ENCODE assay signal across 8 cellular contexts in the genomic region with DNA sequence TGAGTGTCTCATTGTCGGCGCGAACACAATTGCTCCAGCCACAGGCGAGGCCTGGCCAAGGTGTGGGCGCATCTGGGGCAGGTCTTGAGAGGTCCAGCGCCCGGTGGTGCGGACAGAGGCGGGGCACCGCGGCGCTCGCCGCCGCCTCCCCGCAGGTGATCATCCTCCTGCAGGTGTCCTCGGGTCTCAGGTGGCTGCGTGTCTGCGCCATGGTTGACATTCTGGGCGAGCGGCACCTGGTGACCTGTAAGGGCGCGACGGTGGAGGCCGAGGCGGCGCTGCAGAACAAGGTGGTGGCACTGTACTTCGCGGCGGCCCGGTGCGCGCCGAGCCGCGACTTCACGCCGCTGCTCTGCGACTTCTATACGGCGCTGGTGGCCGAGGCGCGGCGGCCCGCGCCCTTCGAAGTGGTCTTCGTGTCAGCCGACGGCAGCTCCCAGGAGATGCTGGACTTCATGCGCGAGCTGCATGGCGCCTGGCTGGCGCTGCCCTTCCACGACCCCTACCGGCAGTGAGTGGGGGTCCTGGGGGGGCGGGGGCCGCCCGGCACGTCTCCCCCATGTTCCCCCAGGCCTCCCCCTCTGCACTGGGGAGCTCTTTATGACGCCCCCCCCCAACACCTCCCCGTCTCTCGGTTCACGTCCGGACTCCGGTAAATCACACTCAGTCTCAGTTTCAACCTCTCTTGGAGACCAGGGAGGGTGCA. TPM values are rescaled to one million over a fixed set of nuclear protein-coding genes. Genes with fewer than 3 reads are reported as not detected.
DNase-seq lines count a peak whose midpoint lies in the region; ATAC-seq and TF ChIP-seq lines count a peak whose summit lies in the region.

No MANE protein-coding gene starts in this region.

- TF ChIP-seq EP300 in esophagus muscularis mucosa (IDR thresholded peaks at IDR 0.05): no peak

- H3K27me3 ChIP-seq in esophagus muscularis mucosa (peaks cover 0 to 4% (median 0%) of the 10 kb centered on the region in 4 donors), osteoblast (ENCODE audit: insufficient read depth, low read length) (no peaks in the 10 kb centered on the region), adrenal gland (peaks cover 5% of the 10 kb centered on the region)

- DNase-seq in ELR (ENCODE audit: low read depth): peak; percentile 27
- DNase-seq in esophagus muscularis mucosa (ENCODE audit: extremely low spot score): no peak
- peak; percentile 78 for DNase-seq in osteoblast (ENCODE audit: insufficient read length, low spot score, missing footprints)
- DNase-seq in putamen (ENCODE audit: low spot score): no peak
- no peak for DNase-seq in dedifferentiated amniotic fluid mesenchymal stem cell (ENCODE audit: extremely low spot score)
- no peak for DNase-seq in adrenal gland
- DNase-seq in activated CD8-positive, alpha-beta memory T cell treated with anti-CD3 and anti-CD28 coated beads, Interleukin-2, amount 50 U/mL, for 4 hours: no peak

- H3K4me3 ChIP-seq in esophagus muscularis mucosa (peak overlapping the region; percentile 61 to 73 (median 62)), osteoblast (ENCODE audit: insufficient read depth, low read length) (peak overlapping the region; percentile 80), adrenal gland (peak overlapping the region in 2 of 4 donors; percentile 29 to 43)

- H3K36me3 ChIP-seq in esophagus muscularis mucosa: no peaks in the 10 kb centered on the region
- H3K36me3 ChIP-seq in osteoblast (ENCODE audit: insufficient read depth, low read length): peaks cover 12% of the 10 kb centered on the region
- no peaks in the 10 kb centered on the region for H3K36me3 ChIP-seq in adrenal gland (replicated peaks in 1 of 2)

- H3K4me2 ChIP-seq in osteoblast (ENCODE audit: insufficient read depth, low read length): peak overlapping the region; percentile 89

- H3K9me3 ChIP-seq in esophagus muscularis mucosa: no peaks in the 10 kb centered on the region
- H3K9me3 ChIP-seq in osteoblast (ENCODE audit: low read depth, low read length): no peaks in the 10 kb centered on the region
- no peaks in the 10 kb centered on the region for H3K9me3 ChIP-seq in adrenal gland (replicated peaks in 1 of 3)

- H2AFZ ChIP-seq in osteoblast (ENCODE audit: low read length): peak overlapping the region; percentile 73

- peaks cover 55% of the 10 kb centered on the region for H3K79me2 ChIP-seq in osteoblast (ENCODE audit: insufficient read depth, low read length)

- peaks cover 9% of the 10 kb centered on the region for H4K20me1 ChIP-seq in osteoblast (ENCODE audit: insufficient read depth, low read length)

- WGBS in esophagus muscularis mucosa: 4% methylated on average over 19 of the region's 67 CpGs
- WGBS in adrenal gland, 4 donors: 0 to 5% (median 3%) methylated on average over 7 to 67 of the region's 67 CpGs

- H3K27ac ChIP-seq in esophagus muscularis mucosa (replicated peaks in 1 of 4): peak overlapping the region; percentile 75 to 92 (median 84)
- peak overlapping the region; percentile 92 for H3K27ac ChIP-seq in osteoblast (ENCODE audit: low read depth, low read length)
- peak overlapping the region in 1 of 5 donors; percentile 91 for H3K27ac ChIP-seq in adrenal gland

- H3K4me1 ChIP-seq in esophagus muscularis mucosa: peaks cover 11 to 55% (median 28%) of the 10 kb centered on the region in 4 donors
- peaks cover 44% of the 10 kb centered on the region for H3K4me1 ChIP-seq in osteoblast (ENCODE audit: insufficient read depth, low read length)
- H3K4me1 ChIP-seq in adrenal gland (replicated peaks in 1 of 2): peaks cover 6 to 9% of the 10 kb centered on the region in 2 donors

- no peak for TF ChIP-seq POLR2A in esophagus muscularis mucosa (IDR thresholded peaks at IDR 0.05; ENCODE audit: low read depth)
- no peak for TF ChIP-seq POLR2A in adrenal gland (IDR thresholded peaks at IDR 0.05)

- intact Hi-C loops in esophagus muscularis mucosa (cut with DNase I) (no loop called here), adrenal gland (cut with DNase I) (no loop called here)

- ATAC-seq in SK-N-SH treated with all-trans-retinoic acid at 6 μM for 48 hours: peak; percentile 42

- TF ChIP-seq CTCF in esophagus muscularis mucosa (IDR thresholded peaks at IDR 0.05) (no peak), osteoblast (IDR thresholded peaks at IDR 0.05; ENCODE audit: extremely low read depth, low read depth, low read length) (no peak), adrenal gland (IDR thresholded peaks at IDR 0.05) (no peak)

TF ChIP-seq in SK-N-SH treated with all-trans-retinoic acid at 6 μM for 48 hours, 23 proteins besides CTCF, POLR2A, EP300 and RAD21:
- TF ChIP-seq, protein P1, sequence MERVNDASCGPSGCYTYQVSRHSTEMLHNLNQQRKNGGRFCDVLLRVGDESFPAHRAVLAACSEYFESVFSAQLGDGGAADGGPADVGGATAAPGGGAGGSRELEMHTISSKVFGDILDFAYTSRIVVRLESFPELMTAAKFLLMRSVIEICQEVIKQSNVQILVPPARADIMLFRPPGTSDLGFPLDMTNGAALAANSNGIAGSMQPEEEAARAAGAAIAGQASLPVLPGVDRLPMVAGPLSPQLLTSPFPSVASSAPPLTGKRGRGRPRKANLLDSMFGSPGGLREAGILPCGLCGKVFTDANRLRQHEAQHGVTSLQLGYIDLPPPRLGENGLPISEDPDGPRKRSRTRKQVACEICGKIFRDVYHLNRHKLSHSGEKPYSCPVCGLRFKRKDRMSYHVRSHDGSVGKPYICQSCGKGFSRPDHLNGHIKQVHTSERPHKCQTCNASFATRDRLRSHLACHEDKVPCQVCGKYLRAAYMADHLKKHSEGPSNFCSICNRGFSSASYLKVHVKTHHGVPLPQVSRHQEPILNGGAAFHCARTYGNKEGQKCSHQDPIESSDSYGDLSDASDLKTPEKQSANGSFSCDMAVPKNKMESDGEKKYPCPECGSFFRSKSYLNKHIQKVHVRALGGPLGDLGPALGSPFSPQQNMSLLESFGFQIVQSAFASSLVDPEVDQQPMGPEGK (CRISPR knock-in tag; IDR thresholded peaks at IDR 0.05; ENCODE audit: borderline replicate concordance): no peak
- TF ChIP-seq GLIS3 (CRISPR knock-in tag; IDR thresholded peaks at IDR 0.05) (no peak), ZNF8 (CRISPR knock-in tag; IDR thresholded peaks at IDR 0.05) (no peak)
TF ChIP-seq in SK-N-SH treated with all-trans-retinoic acid at 6 μM for 48 hours: peak in this region for 0.

RNA-seq across cellular contexts. Expression of a gene that starts 0.4 kb away (rescaled TPM):
- total RNA-seq in esophagus muscularis mucosa (1 to 10 TPM in 3 of 4 donors, under 1 TPM in 1; 0.83 to 4.5 (median 1.3) TPM), osteoblast (3.3 and 7.4 TPM in 2 replicates), adrenal gland (under 1 TPM in 1 of 8 donors, not detected in 7; 0.57 TPM)
- polyA plus RNA-seq in adrenal gland: under 1 TPM in 2 of 3 donors, not detected in 1; 0.20 to 0.48 TPM

Comparison
In these comparisons a context has a peak if more than half of its experiments do, and no peak if none do; other contexts are left out.
1. DNase-seq: peak in ELR (single experiment) and osteoblast (single experiment); none in esophagus muscularis mucosa (single experiment), putamen (single experiment), dedifferentiated amniotic fluid mesenchymal stem cell (single experiment), adrenal gland (0 of 7) and activated CD8-positive, alpha-beta memory T cell treated with anti-CD3 and anti-CD28 coated beads, Interleukin-2, amount 50 U/mL, for 4 hours (single experiment).